Comparison of ENCODE assay signal across 40 cellular contexts in the genomic region with DNA sequence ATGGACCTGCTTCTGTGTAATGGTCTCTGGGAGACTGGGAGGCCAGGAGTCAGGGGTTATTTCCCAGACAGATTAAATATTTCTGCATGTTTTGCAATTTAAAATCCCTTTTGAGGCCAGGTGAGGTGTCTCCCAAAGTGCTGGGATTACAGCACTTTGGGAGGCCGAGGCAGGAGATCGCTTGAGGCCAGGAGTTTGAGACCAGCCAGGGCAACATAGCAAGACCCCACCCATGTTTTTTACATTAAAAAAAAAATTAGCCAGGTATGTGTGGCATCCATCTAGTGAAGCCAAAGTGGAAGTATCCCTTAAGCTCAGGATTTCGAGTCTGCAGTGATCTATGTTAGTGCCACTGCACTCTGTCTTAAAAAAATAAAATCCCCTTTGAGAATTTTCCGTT. TPM values are rescaled to one million over a fixed set of nuclear protein-coding genes. Genes with fewer than 3 reads are reported as not detected.
"Had no signal": no experiment of that assay in that cellular context is flagged by ENCODE, and none has a peak within 500 bp of the region (broad histone marks: within the 10 kb centered on the region; RNA-seq: fewer than 3 reads in every experiment).

No MANE protein-coding gene starts in this region.

- ATAC-seq: activated naive CD4-positive, alpha-beta T cell treated with anti-CD3 and anti-CD28 coated beads, Interleukin-2, amount 50 U/mL, for 72 hours; activated naive CD8-positive, alpha-beta T cell treated with anti-CD3 and anti-CD28 coated beads, Interleukin-2, amount 50 U/mL, for 24 hours; activated T-cell treated with anti-CD3 and anti-CD28 coated beads, Interleukin-2, amount 50 U/mL, for 4 hours; activated T-cell treated with anti-CD3 and anti-CD28 coated beads, Interleukin-2, amount 50 U/mL, for 72 hours; activated T-helper 17 cell treated with anti-CD3 and anti-CD28 coated beads, Interleukin-2, amount 50 U/mL, for 72 hours; body of pancreas had no signal

- H3K4me3 Mint-ChIP-seq: activated naive CD4-positive, alpha-beta T cell treated with anti-CD3 and anti-CD28 coated beads for 36 hours; activated naive CD4-positive, alpha-beta T cell treated with anti-CD3 and anti-CD28 coated beads, Interleukin-2, amount 10 ng/mL, durations not matched to agents 7 days and 5 days; activated naive CD4-positive, alpha-beta T cell treated with anti-CD3 and anti-CD28 coated beads, Interleukin-2, amount 50 U/mL, for 24 hours; activated naive CD8-positive, alpha-beta T cell; activated naive CD8-positive, alpha-beta T cell treated with anti-CD3 and anti-CD28 coated beads for 36 hours; activated naive CD8-positive, alpha-beta T cell treated with anti-CD3 and anti-CD28 coated beads, Interleukin-2, amount 10 ng/mL, durations not matched to agents 7 days and 5 days; activated naive CD8-positive, alpha-beta T cell treated with anti-CD3 and anti-CD28 coated beads, Interleukin-2, amount 50 U/mL, for 24 hours; activated T-cell treated with anti-CD3 and anti-CD28 coated beads, Interleukin-2, amount 50 U/mL, for 24 hours; activated T-cell treated with anti-CD3 and anti-CD28 coated beads, Interleukin-2, amount 50 U/mL, for 4 hours; activated T-cell treated with anti-CD3 and anti-CD28 coated beads, Interleukin-2, amount 50 U/mL, for 72 hours; activated T-helper 1 cell treated with anti-CD3 and anti-CD28 coated beads, Interleukin-12 subunit alpha, Interleukin-12 subunit beta, Interleukin-2, Interleukin-4 antibody, amounts not matched to agents 30 ng/mL and 10 ng/mL and 1 ng/mL, durations not matched to agents 14 hours and 24 hours and 36 hours; activated T-helper 17 cell treated with anti-CD3 and anti-CD28 coated beads, Interleukin-2, amount 50 U/mL, for 72 hours; brain; central memory CD8-positive, alpha-beta T cell had no signal

- H3K27me3 ChIP-seq: adrenal gland, ascending aorta, body of pancreas, brain microvascular endothelial cell, breast epithelium, cardiac muscle cell had no signal

- H3K9me3 Mint-ChIP-seq: activated naive CD4-positive, alpha-beta T cell treated with anti-CD3 and anti-CD28 coated beads for 36 hours; activated naive CD4-positive, alpha-beta T cell treated with anti-CD3 and anti-CD28 coated beads, Interleukin-2, amount 10 ng/mL, durations not matched to agents 7 days and 5 days; activated naive CD4-positive, alpha-beta T cell treated with anti-CD3 and anti-CD28 coated beads, Interleukin-2, amount 50 U/mL, for 24 hours; activated naive CD8-positive, alpha-beta T cell treated with anti-CD3 and anti-CD28 coated beads, Interleukin-2, amount 10 ng/mL, durations not matched to agents 7 days and 5 days; activated naive CD8-positive, alpha-beta T cell treated with anti-CD3 and anti-CD28 coated beads, Interleukin-2, amount 50 U/mL, for 24 hours; activated T-cell treated with anti-CD3 and anti-CD28 coated beads, Interleukin-2, amount 50 U/mL, for 24 hours; activated T-cell treated with anti-CD3 and anti-CD28 coated beads, Interleukin-2, amount 50 U/mL, for 4 hours; activated T-cell treated with anti-CD3 and anti-CD28 coated beads, Interleukin-2, amount 50 U/mL, for 72 hours; activated T-helper 1 cell treated with anti-CD3 and anti-CD28 coated beads, Interleukin-12 subunit alpha, Interleukin-12 subunit beta, Interleukin-2, Interleukin-4 antibody, amounts not matched to agents 30 ng/mL and 10 ng/mL and 1 ng/mL, durations not matched to agents 14 hours and 24 hours and 36 hours; activated T-helper 17 cell treated with anti-CD3 and anti-CD28 coated beads, Interleukin-2, amount 50 U/mL, for 72 hours; activated T-helper 2 cell treated with anti-CD3 and anti-CD28 coated beads, Interferon-gamma antibody, Interleukin-2, Interleukin-4, amounts not matched to agents 10 μg/mL and 5 μg/mL and 100 μg/mL, durations not matched to agents 14 hours and 24 hours and 36 hours; brain; central memory CD8-positive, alpha-beta T cell had no signal

- DNase-seq: activated effector memory CD4-positive, alpha-beta T cell treated with anti-CD3 and anti-CD28 coated beads, Interleukin-2, amount 50 U/mL, for 16 hours; activated effector memory CD4-positive, alpha-beta T cell treated with Interleukin-2 at 50 U/mL for 16 hours; activated gamma-delta T cell; activated gamma-delta T cell treated with Interleukin-2 at 50 U/mL for 16 hours; activated naive CD4-positive, alpha-beta T cell; activated naive CD4-positive, alpha-beta T cell treated with anti-CD3 and anti-CD28 coated beads for 36 hours; activated naive CD4-positive, alpha-beta T cell treated with anti-CD3 and anti-CD28 coated beads, Interleukin-2, amount 10 ng/mL, durations not matched to agents 7 days and 5 days; activated naive CD4-positive, alpha-beta T cell treated with anti-CD3 and anti-CD28 coated beads, Interleukin-2, amount 50 U/mL, for 16 hours; activated naive CD4-positive, alpha-beta T cell treated with Interleukin-2 at 50 U/mL for 16 hours; activated naive CD8-positive, alpha-beta T cell treated with anti-CD3 and anti-CD28 coated beads for 36 hours; activated naive CD8-positive, alpha-beta T cell treated with anti-CD3 and anti-CD28 coated beads, Interleukin-2, amount 10 ng/mL, durations not matched to agents 7 days and 5 days; activated naive CD8-positive, alpha-beta T cell treated with anti-CD3 and anti-CD28 coated beads, Interleukin-2, amount 50 U/mL, for 24 hours; activated T-cell treated with anti-CD3 and anti-CD28 coated beads, Interleukin-2, amount 50 U/mL, for 24 hours; activated T-cell treated with anti-CD3 and anti-CD28 coated beads, Interleukin-2, amount 50 U/mL, for 4 hours; activated T-cell treated with anti-CD3 and anti-CD28 coated beads, Interleukin-2, amount 50 U/mL, for 48 hours; activated T-cell treated with anti-CD3 and anti-CD28 coated beads, Interleukin-2, amount 50 U/mL, for 72 hours; adrenal gland; amniotic stem cell; amygdala; anterior cingulate cortex; aorta; body of pancreas; brain microvascular endothelial cell; caudate nucleus; central memory CD4-positive, alpha-beta T cell; cerebellar nuclear complex had no signal

- H3K4me3 ChIP-seq: adrenal gland, ascending aorta, body of pancreas, breast epithelium, cardiac muscle cell had no signal

- H3K4me1 ChIP-seq: adrenal gland, ascending aorta, body of pancreas, breast epithelium had no signal

- H3K27ac ChIP-seq: adrenal gland, ascending aorta, body of pancreas, brain microvascular endothelial cell, breast epithelium, cardiac muscle cell had no signal

- H3K27me3 Mint-ChIP-seq: activated naive CD4-positive, alpha-beta T cell treated with anti-CD3 and anti-CD28 coated beads, Interleukin-2, amount 10 ng/mL, durations not matched to agents 7 days and 5 days; activated naive CD4-positive, alpha-beta T cell treated with anti-CD3 and anti-CD28 coated beads, Interleukin-2, amount 50 U/mL, for 24 hours; activated naive CD8-positive, alpha-beta T cell; activated naive CD8-positive, alpha-beta T cell treated with anti-CD3 and anti-CD28 coated beads for 36 hours; activated naive CD8-positive, alpha-beta T cell treated with anti-CD3 and anti-CD28 coated beads, Interleukin-2, amount 50 U/mL, for 24 hours; activated T-cell treated with anti-CD3 and anti-CD28 coated beads, Interleukin-2, amount 50 U/mL, for 24 hours; activated T-helper 17 cell treated with anti-CD3 and anti-CD28 coated beads, Interleukin-2, amount 50 U/mL, for 72 hours; central memory CD8-positive, alpha-beta T cell had no signal

- H3K4me1 Mint-ChIP-seq: activated naive CD4-positive, alpha-beta T cell treated with anti-CD3 and anti-CD28 coated beads, Interleukin-2, amount 10 ng/mL, durations not matched to agents 7 days and 5 days; activated naive CD4-positive, alpha-beta T cell treated with anti-CD3 and anti-CD28 coated beads, Interleukin-2, amount 50 U/mL, for 24 hours; activated naive CD8-positive, alpha-beta T cell treated with anti-CD3 and anti-CD28 coated beads for 36 hours; activated naive CD8-positive, alpha-beta T cell treated with anti-CD3 and anti-CD28 coated beads, Interleukin-2, amount 10 ng/mL, durations not matched to agents 7 days and 5 days; activated naive CD8-positive, alpha-beta T cell treated with anti-CD3 and anti-CD28 coated beads, Interleukin-2, amount 50 U/mL, for 24 hours; activated T-helper 17 cell treated with anti-CD3 and anti-CD28 coated beads, Interleukin-2, amount 50 U/mL, for 72 hours; brain; central memory CD8-positive, alpha-beta T cell had no signal

- H3K36me3 Mint-ChIP-seq: activated naive CD4-positive, alpha-beta T cell treated with anti-CD3 and anti-CD28 coated beads, Interleukin-2, amount 10 ng/mL, durations not matched to agents 7 days and 5 days; activated naive CD4-positive, alpha-beta T cell treated with anti-CD3 and anti-CD28 coated beads, Interleukin-2, amount 50 U/mL, for 24 hours; activated naive CD4-positive, alpha-beta T cell treated with anti-CD3 and anti-CD28 coated beads, Interleukin-2, amount 50 U/mL, for 72 hours; activated naive CD8-positive, alpha-beta T cell treated with anti-CD3 and anti-CD28 coated beads, Interleukin-2, amount 10 ng/mL, durations not matched to agents 7 days and 5 days; brain had no signal

- H3K36me3 ChIP-seq: adrenal gland, ascending aorta, brain microvascular endothelial cell, breast epithelium, cardiac muscle cell had no signal

- FAIRE-seq: astrocyte, bronchial epithelial cell had no signal

- H3K27ac Mint-ChIP-seq: activated naive CD4-positive, alpha-beta T cell treated with anti-CD3 and anti-CD28 coated beads for 36 hours; activated naive CD4-positive, alpha-beta T cell treated with anti-CD3 and anti-CD28 coated beads, Interleukin-2, amount 10 ng/mL, durations not matched to agents 7 days and 5 days; activated naive CD4-positive, alpha-beta T cell treated with anti-CD3 and anti-CD28 coated beads, Interleukin-2, amount 50 U/mL, for 24 hours; activated naive CD4-positive, alpha-beta T cell treated with anti-CD3 and anti-CD28 coated beads, Interleukin-2, amount 50 U/mL, for 72 hours; activated naive CD8-positive, alpha-beta T cell; activated naive CD8-positive, alpha-beta T cell treated with anti-CD3 and anti-CD28 coated beads for 36 hours; activated naive CD8-positive, alpha-beta T cell treated with anti-CD3 and anti-CD28 coated beads, Interleukin-2, amount 10 ng/mL, durations not matched to agents 7 days and 5 days; activated naive CD8-positive, alpha-beta T cell treated with anti-CD3 and anti-CD28 coated beads, Interleukin-2, amount 50 U/mL, for 24 hours; activated T-cell treated with anti-CD3 and anti-CD28 coated beads, Interleukin-2, amount 50 U/mL, for 24 hours; activated T-cell treated with anti-CD3 and anti-CD28 coated beads, Interleukin-2, amount 50 U/mL, for 72 hours; activated T-helper 1 cell treated with anti-CD3 and anti-CD28 coated beads, Interleukin-12 subunit alpha, Interleukin-12 subunit beta, Interleukin-2, Interleukin-4 antibody, amounts not matched to agents 30 ng/mL and 10 ng/mL and 1 ng/mL, durations not matched to agents 14 hours and 24 hours and 36 hours; activated T-helper 17 cell treated with anti-CD3 and anti-CD28 coated beads, Interleukin-2, amount 50 U/mL, for 72 hours; activated T-helper 2 cell treated with anti-CD3 and anti-CD28 coated beads, Interferon-gamma antibody, Interleukin-2, Interleukin-4, amounts not matched to agents 10 μg/mL and 5 μg/mL and 100 μg/mL, durations not matched to agents 14 hours and 24 hours and 36 hours; brain had no signal

- H3K9me3 ChIP-seq: adrenal gland, ascending aorta, body of pancreas, breast epithelium had no signal

RNA-seq across cellular contexts. Expression of gene ZYG11A, which starts 44.9 kb away (rescaled TPM):
- total RNA-seq: ascending aorta, body of pancreas, cardiac septum had no signal
- polyA plus RNA-seq: adrenal gland had no signal
